ENCODE assay signal across 12 cellular contexts in genomic region chr19:56091066-56091490, GRCh38. TPM values are rescaled to one million over a fixed set of nuclear protein-coding genes. Genes with fewer than 3 reads are reported as not detected.
DNase-seq lines count a peak whose midpoint lies in the region; ATAC-seq and TF ChIP-seq lines count a peak whose summit lies in the region.
"Had no signal": no experiment of that assay in that cellular context is flagged by ENCODE, and none has a peak within 500 bp of the region (broad histone marks: within the 10 kb centered on the region; RNA-seq: fewer than 3 reads in every experiment).

No MANE protein-coding gene starts in this region.

- H3K36me3 ChIP-seq in sigmoid colon, result peaks cover 0 to 34% (median 11%) of the 10 kb centered on the region in 4 donors

- TF ChIP-seq CTCF in sigmoid colon (IDR thresholded peaks at IDR 0.05), result no peak

- H3K9me3 ChIP-seq in sigmoid colon, result no peaks in the 10 kb centered on the region

- no peak for ATAC-seq in HG03039 (IDR thresholded peaks at IDR 0.05; ENCODE audit: unreplicated experiment)
- ATAC-seq: K562, natural killer cell had no signal

- intact Hi-C loops in head of caudate nucleus (cut with DNase I) (no loop called here), sigmoid colon (cut with DNase I) (no loop called here)

- no peaks in the 10 kb centered on the region for H3K27me3 ChIP-seq in sigmoid colon

- TF ChIP-seq EP300 in sigmoid colon (IDR thresholded peaks at IDR 0.05), result no peak

- 85 to 88% methylated on average over 10 of the region's 10 CpGs for WGBS in sigmoid colon, 2 donors

- TF ChIP-seq POLR2A in sigmoid colon (IDR thresholded peaks at IDR 0.05), result no peak

- H3K4me1 ChIP-seq in sigmoid colon, result peaks cover 0 to 16% (median 9%) of the 10 kb centered on the region in 4 donors

- H3K27ac ChIP-seq in angular gyrus (ENCODE audit: low read depth, low read length) (peak overlapping the region; percentile 71), sigmoid colon (peak overlapping the region in 3 of 4 donors; percentile 35 to 59 (median 49))

- DNase-seq in HCEC 1CT, result peak; percentile 47
- DNase-seq in head of caudate nucleus, result peak in 40 of 42 donors; percentile 31 to 90 (median 66)
- DNase-seq in sigmoid colon, result no peak
- no peak for DNase-seq in activated CD4-positive, CD25-positive, alpha-beta regulatory T cell treated with anti-CD3 and anti-CD28 coated beads, Interleukin-2, amount 50 U/mL, for 72 hours
- DNase-seq in NCI-H446 treated with DMSO at 0.1 percent for 48 hours (lab: John Stamatoyannopoulos, UW), result no peak
- no peak for DNase-seq in kidney glomerular epithelial cell (lab: John Stamatoyannopoulos, UW)
- DNase-seq: activated B cell treated with CpG ODN at 0.5 μM for 24 hours, activated gamma-delta T cell treated with Interleukin-2 at 50 U/mL for 16 hours, natural killer cell had no signal

- H3K4me3 ChIP-seq in sigmoid colon, result no peak overlapping the region
- H3K4me3 ChIP-seq: K562 had no signal

RNA-seq across cellular contexts. Expression of gene ZNF787, which starts 30.0 kb away (rescaled TPM):
- total RNA-seq in sigmoid colon, result 10 to 100 TPM; 11.0 to 14.1 (median 12.1) TPM
- 10 to 100 TPM; 25.2 to 38.3 (median 26.1) TPM for polyA plus RNA-seq in sigmoid colon

RNA-seq across cellular contexts. Expression of gene ZNF444, which starts 50.0 kb away (rescaled TPM):
- 10 to 100 TPM; 25.3 to 57.4 (median 34.1) TPM for total RNA-seq in sigmoid colon
- 10 to 100 TPM; 11.4 to 27.9 (median 14.3) TPM for polyA plus RNA-seq in sigmoid colon

Comparison
In these comparisons a context has a peak if more than half of its experiments do, and no peak if none do; other contexts are left out.
1. DNase-seq: peak in HCEC 1CT (single experiment) and head of caudate nucleus (40 of 42); none in sigmoid colon (single experiment), activated CD4-positive, CD25-positive, alpha-beta regulatory T cell treated with anti-CD3 and anti-CD28 coated beads, Interleukin-2, amount 50 U/mL, for 72 hours (single experiment), NCI-H446 treated with DMSO at 0.1 percent for 48 hours (single experiment) and kidney glomerular epithelial cell (single experiment).